8 cellular contexts compared by ENCODE assay signal in genomic region chr1:7771673-7772299, GRCh38. TPM values are rescaled to one million over a fixed set of nuclear protein-coding genes. Genes with fewer than 3 reads are reported as not detected.
DNase-seq lines count a peak whose midpoint lies in the region; ATAC-seq lines count a peak whose summit lies in the region.

No MANE protein-coding gene starts in this region.

- H3K4me1 ChIP-seq in muscle layer of duodenum (ENCODE audit: control insufficient read depth in 1 of 2, insufficient read depth in 2 of 2, low read length in 2 of 2) = peaks cover 4 to 23% of the 10 kb centered on the region in 2 donors

- ATAC-seq in GM19025 (IDR thresholded peaks at IDR 0.05; ENCODE audit: low read depth, unreplicated experiment) = peak; percentile 29

- no peaks in the 10 kb centered on the region for H3K9me3 ChIP-seq in muscle layer of duodenum (ENCODE audit: control insufficient read depth in 1 of 2, low read length in 2 of 2)

- peaks cover 0 to 8% of the 10 kb centered on the region in 2 donors for H3K36me3 ChIP-seq in muscle layer of duodenum (ENCODE audit: control insufficient read depth in 1 of 2, insufficient read depth in 2 of 2, low read length in 2 of 2)

- no peak for DNase-seq in Jurkat, Clone E6-1 (ENCODE audit: low read depth, low spot score)
- DNase-seq in cerebellum (ENCODE audit: low spot score) (peak; percentile 16), AG20443 (ENCODE audit: low spot score) (no peak), NCI-H748 (lab: John Stamatoyannopoulos, UW; ENCODE audit: unreplicated experiment) (no peak), NCI-H82 (lab: John Stamatoyannopoulos, UW) (no peak)
- no peak for DNase-seq in activated effector memory CD4-positive, alpha-beta T cell treated with anti-CD3 and anti-CD28 coated beads, Interleukin-2, amount 50 U/mL, for 16 hours

- H3K4me3 ChIP-seq in Jurkat, Clone E6-1 (ENCODE audit: low read length) = peak overlapping the region; percentile 87
- H3K4me3 ChIP-seq in muscle layer of duodenum (ENCODE audit: low read depth in 1 of 2, low read length in 2 of 2) = peak overlapping the region; percentile 89 to 96

- no peaks in the 10 kb centered on the region for H3K27me3 ChIP-seq in muscle layer of duodenum (ENCODE audit: low read depth, low read length)

- peak overlapping the region; percentile 67 for H3K27ac ChIP-seq in muscle layer of duodenum (ENCODE audit: low read length)

RNA-seq across cellular contexts. Expression of gene VAMP3, which starts 0.7 kb away (rescaled TPM):
- polyA plus RNA-seq in Jurkat, Clone E6-1 (2012; ENCODE audit: insufficient read depth, insufficient read length) = 21.6 TPM
- 33.6 TPM for total RNA-seq in cerebellum

RNA-seq across cellular contexts. Expression of gene PER3, which starts 12.3 kb away (rescaled TPM):
- 4.7 TPM for polyA plus RNA-seq in Jurkat, Clone E6-1 (2012; ENCODE audit: insufficient read depth, insufficient read length)
- 5.8 TPM for total RNA-seq in cerebellum
